In genomic region chr3:32200490-32200889, GRCh38 we compare ENCODE assay signal across 17 cellular contexts. TPM values are rescaled to one million over a fixed set of nuclear protein-coding genes. Genes with fewer than 3 reads are reported as not detected.
DNase-seq lines count a peak whose midpoint lies in the region; ATAC-seq, FAIRE-seq and TF ChIP-seq lines count a peak whose summit lies in the region.
"Had no signal": no experiment of that assay in that cellular context is flagged by ENCODE, and none has a peak within 500 bp of the region (broad histone marks: within the 10 kb centered on the region; RNA-seq: fewer than 3 reads in every experiment).

No MANE protein-coding gene starts in this region.

- no peaks in the 10 kb centered on the region for H3K9me3 ChIP-seq in lung (ENCODE audit: control insufficient read depth in 2 of 2, insufficient read depth in 1 of 2, low read length in 1 of 2)
- H3K9me3 ChIP-seq in tibial artery, result no peaks in the 10 kb centered on the region
- H3K9me3 ChIP-seq: HAP-1, thoracic aorta had no signal

- in situ Hi-C loops in astrocyte of the spinal cord (cut with HindIII; ENCODE audit: low sequenced_read_pairs), result no loop called here

- no peak for FAIRE-seq in GM12891 (lab: Jason Lieb, UNC)
- FAIRE-seq: astrocyte, D721Med had no signal

- no peaks in the 10 kb centered on the region for H3K36me3 ChIP-seq in lung (ENCODE audit: control insufficient read depth in 2 of 2, insufficient read depth in 2 of 2, low read length in 2 of 2)
- no peaks in the 10 kb centered on the region for H3K36me3 ChIP-seq in tibial artery
- H3K36me3 ChIP-seq: HAP-1, thoracic aorta had no signal

- TF ChIP-seq CTCF in astrocyte of the spinal cord (IDR thresholded peaks at IDR 0.05; ENCODE audit: low read depth, low read length) (no peak), fibroblast of the aortic adventitia (IDR thresholded peaks at IDR 0.05; ENCODE audit: insufficient read depth, low read length) (no peak), lung (IDR thresholded peaks at IDR 0.05; ENCODE audit: control extremely low read depth, extremely low read depth) (no peak), tibial artery (IDR thresholded peaks at IDR 0.05) (no peak)

- whole genome bisulfite sequencing in lung, 2 donors, result 76 to 85% methylated on average over 7 of the region's 7 CpGs

- intact Hi-C loops in tibial artery (cut with DNase I; ENCODE audit: low total_unique reads), result no loop called here

- ATAC-seq in lung (ENCODE audit: insufficient read depth, low FRiP score) (peak; percentile 19), GM19397 (IDR thresholded peaks at IDR 0.05; ENCODE audit: unreplicated experiment) (no peak), GM21825 (IDR thresholded peaks at IDR 0.05; ENCODE audit: unreplicated experiment) (no peak)

- H3K27ac ChIP-seq in lung (ENCODE audit: low read depth in 1 of 2, low read length in 1 of 2) (peak overlapping the region; percentile 36 to 46), tibial artery (no peak overlapping the region)
- H3K27ac ChIP-seq: thoracic aorta had no signal

- DNase-seq in astrocyte of the spinal cord (ENCODE audit: low read depth, low spot score), result peak; percentile 21
- DNase-seq in fibroblast of the aortic adventitia (ENCODE audit: low read depth), result peak; percentile 63
- DNase-seq in lung (ENCODE audit: low spot score), result no peak
- peak; percentile 59 to 73 for DNase-seq in tibial artery
- no peak for DNase-seq in GM12891 (ENCODE audit: insufficient read length, low spot score)
- no peak for DNase-seq in NCI-H2081 treated with DMSO at 0.1 percent for 48 hours (lab: John Stamatoyannopoulos, UW)
- DNase-seq: activated CD4-positive, alpha-beta T cell treated with anti-CD3 and anti-CD28 coated beads for 1 hour; naive B cell; NCI-H1930; NCI-H524; OCI-M1 had no signal

- TF ChIP-seq POLR2A in GM12891 (IDR thresholded peaks at IDR 0.05; ENCODE audit: low read depth, low read length), result no peak

- H3K4me1 ChIP-seq in lung (ENCODE audit: control insufficient read depth in 2 of 2, insufficient read depth in 2 of 2, low read length in 2 of 2), result peaks cover 5 to 9% of the 10 kb centered on the region in 2 donors
- peaks cover 0 to 6% (median 0%) of the 10 kb centered on the region in 4 donors for H3K4me1 ChIP-seq in tibial artery
- H3K4me1 ChIP-seq: HAP-1 had no signal

- H3K4me3 ChIP-seq in astrocyte of the spinal cord (ENCODE audit: low read depth, low read length) (no peak overlapping the region), fibroblast of the aortic adventitia (ENCODE audit: low read depth, low read length) (no peak overlapping the region), lung (no peak overlapping the region), tibial artery (no peak overlapping the region)
- H3K4me3 ChIP-seq: HAP-1, thoracic aorta had no signal

- H3K27me3 ChIP-seq in lung (ENCODE audit: control insufficient read depth, insufficient read depth), result no peaks in the 10 kb centered on the region
- H3K27me3 ChIP-seq in tibial artery, result peaks cover 0 to 6% of the 10 kb centered on the region in 2 donors

TF ChIP-seq in GM12891, 5 proteins besides CTCF, POLR2A, EP300 and RAD21:
- TF ChIP-seq TAF1 (IDR thresholded peaks at IDR 0.05; ENCODE audit: low read depth, low read length) (no peak), POLR2AphosphoS5 (IDR thresholded peaks at IDR 0.05; ENCODE audit: low read depth, low read length) (no peak), PAX5 (IDR thresholded peaks at IDR 0.05; ENCODE audit: insufficient read depth, low read length, severe bottlenecking) (no peak), POU2F2 (IDR thresholded peaks at IDR 0.05; ENCODE audit: low read depth, low read length) (no peak), SPI1 (IDR thresholded peaks at IDR 0.05; ENCODE audit: low read depth, low read length) (no peak)

RNA-seq across cellular contexts. Expression of gene CMTM8, which starts 38.0 kb away (rescaled TPM):
- total RNA-seq in fibroblast of the aortic adventitia (ENCODE audit: low replicate concordance) (1.1 TPM in 1 of 2 replicates, not detected in the other), lung (10 to 100 TPM; 15.2 to 17.0 TPM)
- polyA plus RNA-seq in lung, result 10 to 100 TPM; 16.6 to 24.5 TPM
- polyA plus RNA-seq in GM12891 (2012; ENCODE audit: low read depth, missing spikeins), result not detected

Comparison
In these comparisons a context has a peak if more than half of its experiments do, and no peak if none do; other contexts are left out.
1. DNase-seq: peak in astrocyte of the spinal cord (single experiment), fibroblast of the aortic adventitia (single experiment) and tibial artery (2 of 2); none in lung (single experiment), GM12891 (single experiment) and NCI-H2081 treated with DMSO at 0.1 percent for 48 hours (single experiment).
2. H3K27ac ChIP-seq: peak in lung (2 of 2); none in tibial artery (0 of 2).